ENCODE assay signal across 15 cellular contexts in the genomic region with DNA sequence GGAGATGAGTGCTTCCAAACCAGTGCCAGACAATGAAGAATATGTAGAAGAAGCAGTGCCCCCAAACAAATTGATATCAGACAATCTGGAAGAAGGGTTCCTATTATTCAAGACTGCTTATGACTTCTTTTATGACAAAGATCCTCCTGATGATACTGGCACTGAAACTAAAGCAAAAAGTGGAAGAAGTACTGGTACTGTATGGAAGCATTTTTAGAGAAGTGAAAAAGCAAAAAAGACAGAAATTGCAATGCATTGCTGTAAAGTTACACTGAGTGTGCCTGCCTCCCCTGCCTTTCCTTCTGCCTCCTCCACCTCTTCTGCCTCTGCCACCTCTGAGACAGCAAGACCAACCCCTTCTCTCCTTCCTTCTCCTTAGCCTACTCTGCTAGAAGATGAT.
DNase-seq lines count a peak whose midpoint lies in the region; ATAC-seq and TF ChIP-seq lines count a peak whose summit lies in the region.
"Had no signal": no experiment of that assay in that cellular context is flagged by ENCODE, and none has a peak within 500 bp of the region (broad histone marks: within the 10 kb centered on the region; RNA-seq: fewer than 3 reads in every experiment).

No MANE protein-coding gene starts in this region.

- peak; percentile 70 for ATAC-seq in GM18505 (IDR thresholded peaks at IDR 0.05; ENCODE audit: unreplicated experiment)
- peak; percentile 51 for ATAC-seq in GM21381 (IDR thresholded peaks at IDR 0.05; ENCODE audit: unreplicated experiment)
- peak; percentile 53 for ATAC-seq in HG03095 (IDR thresholded peaks at IDR 0.05; ENCODE audit: unreplicated experiment)
- no peak for ATAC-seq in naive thymus-derived CD8-positive, alpha-beta T cell
- ATAC-seq: activated naive CD4-positive, alpha-beta T cell treated with anti-CD3 and anti-CD28 coated beads, Interleukin-2, amount 50 U/mL, for 72 hours; natural killer cell treated with Interleukin-12 subunit alpha and Interleukin-12 subunit beta and Interleukin-15 and Interleukin-18, amount 100 ng/mL, for 72 hours had no signal

- H3K27me3 Mint-ChIP-seq in glutamatergic neuron (ENCODE audit: unreplicated experiment), result no peaks in the 10 kb centered on the region
- H3K27me3 Mint-ChIP-seq in naive thymus-derived CD8-positive, alpha-beta T cell, result no peaks in the 10 kb centered on the region
- H3K27me3 Mint-ChIP-seq: natural killer cell treated with Interleukin-12 subunit alpha and Interleukin-12 subunit beta and Interleukin-15 and Interleukin-18, amount 100 ng/mL, for 72 hours had no signal

- H3K36me3 Mint-ChIP-seq in glutamatergic neuron (ENCODE audit: unreplicated experiment), result peaks cover 8% of the 10 kb centered on the region
- H3K36me3 Mint-ChIP-seq in naive thymus-derived CD8-positive, alpha-beta T cell, result peaks cover 58 to 81% (median 73%) of the 10 kb centered on the region in 3 donors

- no peak for TF ChIP-seq CTCF in glutamatergic neuron (IDR thresholded peaks at IDR 0.05; ENCODE audit: partially characterized antibody, unreplicated experiment)

- no peak for TF ChIP-seq POLR2A in GM18505 (IDR thresholded peaks at IDR 0.05; ENCODE audit: borderline replicate concordance, extremely low read depth, insufficient read depth, insufficient read length)

- POLR2A ChIA-PET in naive thymus-derived CD8-positive, alpha-beta T cell (lab: Charles Lee), result no interaction called here

- peaks cover 4% of the 10 kb centered on the region for H3K9me3 Mint-ChIP-seq in glutamatergic neuron (ENCODE audit: unreplicated experiment)
- peaks cover 0 to 39% (median 12%) of the 10 kb centered on the region in 9 donors for H3K9me3 Mint-ChIP-seq in naive thymus-derived CD8-positive, alpha-beta T cell

- H3K27ac Mint-ChIP-seq in glutamatergic neuron (ENCODE audit: unreplicated experiment), result no peak overlapping the region
- no peak overlapping the region for H3K27ac Mint-ChIP-seq in naive thymus-derived CD8-positive, alpha-beta T cell

- H3K4me3 Mint-ChIP-seq in glutamatergic neuron (ENCODE audit: unreplicated experiment), result no peak overlapping the region
- no peak overlapping the region for H3K4me3 Mint-ChIP-seq in naive thymus-derived CD8-positive, alpha-beta T cell
- H3K4me3 Mint-ChIP-seq: natural killer cell treated with Interleukin-12 subunit alpha and Interleukin-12 subunit beta and Interleukin-15 and Interleukin-18, amount 100 ng/mL, for 72 hours had no signal

- DNase-seq in RPMI8226 (peak; percentile 4), glutamatergic neuron (no peak), anterior cingulate cortex (lab: John Stamatoyannopoulos, UW) (no peak), NCI-H146 (lab: John Stamatoyannopoulos, UW) (no peak)
- DNase-seq in naive thymus-derived CD8-positive, alpha-beta T cell, result no peak
- DNase-seq: dorsolateral prefrontal cortex, foreskin fibroblast, islet precursor cell, NCI-H69, transverse colon had no signal

- peaks cover 21% of the 10 kb centered on the region for H3K4me1 Mint-ChIP-seq in glutamatergic neuron (ENCODE audit: low read depth, unreplicated experiment)
- peaks cover 22 to 50% (median 25%) of the 10 kb centered on the region in 4 donors for H3K4me1 Mint-ChIP-seq in naive thymus-derived CD8-positive, alpha-beta T cell

Comparison
In these comparisons a context has a peak if more than half of its experiments do, and no peak if none do; other contexts are left out.
1. ATAC-seq: peak in GM18505 (single experiment), GM21381 (single experiment) and HG03095 (single experiment); none in naive thymus-derived CD8-positive, alpha-beta T cell (0 of 2).